ENCODE assay signal across 19 cellular contexts in genomic region chr20:44946266-44946852, GRCh38.
"Had no signal": no experiment of that assay in that cellular context is flagged by ENCODE, and none has a peak within 500 bp of the region (broad histone marks: within the 10 kb centered on the region; RNA-seq: fewer than 3 reads in every experiment).

No MANE protein-coding gene starts in this region.

- H3K4me1 Mint-ChIP-seq: brain, nephron had no signal

- H3K4me3 Mint-ChIP-seq: brain; central memory CD8-positive, alpha-beta T cell; nephron; type B pancreatic cell had no signal

- H3K27ac Mint-ChIP-seq: progenitor cell of endocrine pancreas, type B pancreatic cell had no signal

- H3K27me3 ChIP-seq: sigmoid colon, suprapubic skin had no signal

- H3K9me3 ChIP-seq: mucosa of descending colon, sigmoid colon, suprapubic skin had no signal

- DNase-seq: activated CD4-positive, alpha-beta T cell treated with anti-CD3 and anti-CD28 coated beads for 4 hours; activated gamma-delta T cell treated with Interleukin-2 at 50 U/mL for 16 hours; activated T-cell treated with anti-CD3 and anti-CD28 coated beads, Interleukin-2, amount 50 U/mL, for 1 hour; effector memory CD4-positive, alpha-beta T cell; glutamatergic neuron; mucosa of descending colon; occipital lobe; sigmoid colon; stimulated activated CD4-positive, alpha-beta T cell treated with anti-CD3 and anti-CD28 coated beads, Interleukin-4, amount 100 ng/mL, for 1 hour; stimulated activated CD8-positive, alpha-beta memory T cell treated with anti-CD3 and anti-CD28 coated beads, Interleukin-4, amount 100 ng/mL, for 48 hours; stimulated activated naive CD8-positive, alpha-beta T cell treated with anti-CD3 and anti-CD28 coated beads, Interleukin-15, Interleukin-2, amounts not matched to agents 100 U/mL and 50 U/mL, for 24 hours had no signal

- H3K9me3 Mint-ChIP-seq: brain; central memory CD8-positive, alpha-beta T cell; nephron; type B pancreatic cell had no signal

- H3K27me3 Mint-ChIP-seq: brain; central memory CD8-positive, alpha-beta T cell; progenitor cell of endocrine pancreas; type B pancreatic cell had no signal

- H3K4me3 ChIP-seq: lung, mucosa of descending colon, sigmoid colon, suprapubic skin had no signal

- H3K4me1 ChIP-seq: sigmoid colon, suprapubic skin had no signal

- ATAC-seq: mucosa of descending colon; stimulated activated naive CD8-positive, alpha-beta T cell treated with anti-CD3 and anti-CD28 coated beads, Interleukin-15, Interleukin-2, amounts not matched to agents 100 U/mL and 50 U/mL, for 24 hours had no signal

- H3K27ac ChIP-seq: epithelial cell of prostate, sigmoid colon, suprapubic skin had no signal
